ENCODE assay signal across 9 cellular contexts in the genomic region with DNA sequence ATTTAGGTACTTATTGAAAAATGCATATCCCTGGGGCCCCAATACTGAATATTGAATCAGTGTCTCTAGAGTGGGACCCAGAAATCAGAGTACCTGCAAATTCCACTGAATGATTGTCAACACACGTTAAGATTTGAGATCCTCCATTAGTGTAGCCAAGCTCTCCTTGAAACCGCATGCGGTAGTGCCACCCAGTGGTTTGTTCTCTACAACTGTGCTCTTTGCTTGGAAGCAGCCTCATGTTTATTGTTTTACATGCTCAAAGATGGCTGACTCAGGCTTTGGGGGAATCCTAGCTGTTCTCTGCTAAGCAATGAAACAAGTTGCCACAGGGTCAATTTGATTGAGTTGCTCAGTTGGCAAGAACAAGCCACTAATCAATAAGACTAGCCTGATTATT.
DNase-seq lines count a peak whose midpoint lies in the region; ATAC-seq and TF ChIP-seq lines count a peak whose summit lies in the region.
"Had no signal": no experiment of that assay in that cellular context is flagged by ENCODE, and none has a peak within 500 bp of the region (broad histone marks: within the 10 kb centered on the region; RNA-seq: fewer than 3 reads in every experiment).

No MANE protein-coding gene starts in this region.

- H3K9me3 Mint-ChIP-seq in brain = peaks cover 21 to 33% (median 29%) of the 10 kb centered on the region in 5 experiments
- H3K9me3 Mint-ChIP-seq in CD4-positive, alpha-beta memory T cell = peaks cover 0 to 17% (median 4%) of the 10 kb centered on the region in 8 donors

- H3K27ac ChIP-seq in left lung = no peak overlapping the region
- H3K27ac ChIP-seq in CD4-positive, alpha-beta memory T cell (ENCODE audit: low read depth, low read length) = no peak overlapping the region

- no peak overlapping the region for H3K4me3 Mint-ChIP-seq in brain
- no peak overlapping the region for H3K4me3 Mint-ChIP-seq in CD4-positive, alpha-beta memory T cell
- H3K4me3 Mint-ChIP-seq: activated naive CD8-positive, alpha-beta T cell had no signal

- peaks cover 21% of the 10 kb centered on the region for H3K36me3 Mint-ChIP-seq in brain
- H3K36me3 Mint-ChIP-seq in CD4-positive, alpha-beta memory T cell = no peaks in the 10 kb centered on the region
- H3K36me3 Mint-ChIP-seq: activated naive CD8-positive, alpha-beta T cell had no signal

- POLR2A ChIA-PET in CD4-positive, alpha-beta memory T cell (lab: Charles Lee; ENCODE audit: partially characterized antibody) = no interaction called here

- CTCF ChIA-PET in CD4-positive, alpha-beta memory T cell (lab: Charles Lee; ENCODE audit: partially characterized antibody) = no interaction called here

- TF ChIP-seq CTCF in brain (conservative IDR thresholded peaks at IDR 0.05) (peak; percentile 63 to 70), left lung (IDR thresholded peaks at IDR 0.05) (peak; percentile 39 to 50)

- peak; percentile 5 to 22 for DNase-seq in activated CD4-positive, alpha-beta T cell treated with anti-CD3 and anti-CD28 coated beads for 24 hours (ENCODE audit: low read depth in 2 of 2)
- no peak for DNase-seq in activated CD4-positive, alpha-beta T cell treated with anti-CD3 and anti-CD28 coated beads, Interleukin-2, amount 50 U/mL, for 1 hour
- DNase-seq in NCI-H526 treated with DMSO at 0.1 percent for 48 hours (lab: John Stamatoyannopoulos, UW) = peak; percentile 60
- DNase-seq in left lung = peak in 1 of 2 donors; percentile 45
- DNase-seq in stromal cell of bone marrow (ENCODE audit: low read depth) = peak; percentile 64
- no peak for DNase-seq in CD4-positive, alpha-beta memory T cell

- H3K27me3 ChIP-seq in left lung = no peaks in the 10 kb centered on the region
- H3K27me3 ChIP-seq in CD4-positive, alpha-beta memory T cell (ENCODE audit: insufficient read depth, low read length) = no peaks in the 10 kb centered on the region

- no peaks in the 10 kb centered on the region for H3K4me1 ChIP-seq in left lung
- no peaks in the 10 kb centered on the region for H3K4me1 ChIP-seq in CD4-positive, alpha-beta memory T cell (ENCODE audit: insufficient read depth, low read length)

- peak overlapping the region in 1 of 5 experiments; percentile 14 for H3K27ac Mint-ChIP-seq in brain
- H3K27ac Mint-ChIP-seq in CD4-positive, alpha-beta memory T cell = no peak overlapping the region
- H3K27ac Mint-ChIP-seq: activated naive CD8-positive, alpha-beta T cell had no signal

- no peaks in the 10 kb centered on the region for H3K36me3 ChIP-seq in left lung
- no peaks in the 10 kb centered on the region for H3K36me3 ChIP-seq in CD4-positive, alpha-beta memory T cell (ENCODE audit: insufficient read depth, low read length)

- H3K4me1 Mint-ChIP-seq in brain = peaks cover 8% of the 10 kb centered on the region
- no peaks in the 10 kb centered on the region for H3K4me1 Mint-ChIP-seq in CD4-positive, alpha-beta memory T cell

- intact Hi-C loops in left lung (cut with DNase I) = no loop called here
- intact Hi-C loops in CD4-positive, alpha-beta memory T cell (cut with micrococcal nuclease) = no loop called here

- H3K4me3 ChIP-seq in left lung = no peak overlapping the region
- H3K4me3 ChIP-seq in CD4-positive, alpha-beta memory T cell (ENCODE audit: low read length in 2 of 2) = no peak overlapping the region

- peaks cover 4 to 6% of the 10 kb centered on the region in 2 donors for H3K9me3 ChIP-seq in left lung
- H3K9me3 ChIP-seq in CD4-positive, alpha-beta memory T cell (ENCODE audit: control insufficient read depth in 1 of 2, low read length in 2 of 2) = no peaks in the 10 kb centered on the region

- no peaks in the 10 kb centered on the region for H3K27me3 Mint-ChIP-seq in brain
- peaks cover 8 to 13% of the 10 kb centered on the region in 2 donors for H3K27me3 Mint-ChIP-seq in CD4-positive, alpha-beta memory T cell

- peak; percentile 57 for ATAC-seq in HG02870 (IDR thresholded peaks at IDR 0.05; ENCODE audit: unreplicated experiment)
- ATAC-seq in left lung = peak; percentile 98

Comparison
In these comparisons a context has a peak if more than half of its experiments do, and no peak if none do; other contexts are left out.
1. DNase-seq: peak in activated CD4-positive, alpha-beta T cell treated with anti-CD3 and anti-CD28 coated beads for 24 hours (2 of 2), NCI-H526 treated with DMSO at 0.1 percent for 48 hours (single experiment) and stromal cell of bone marrow (single experiment); none in activated CD4-positive, alpha-beta T cell treated with anti-CD3 and anti-CD28 coated beads, Interleukin-2, amount 50 U/mL, for 1 hour (single experiment) and CD4-positive, alpha-beta memory T cell (0 of 5).